In genomic region chr1:100377590-100378361, GRCh38 we compare ENCODE assay signal across 10 cellular contexts. TPM values are rescaled to one million over a fixed set of nuclear protein-coding genes. Genes with fewer than 3 reads are reported as not detected.
A peak's percentile ranks its signal among the peaks of the same experiment; 100 is the strongest.
DNase-seq lines count a peak whose midpoint lies in the region; ATAC-seq, FAIRE-seq and TF ChIP-seq lines count a peak whose summit lies in the region.
"Had no signal": no experiment of that assay in that cellular context is flagged by ENCODE, and none has a peak within 500 bp of the region (broad histone marks: within the 10 kb centered on the region; RNA-seq: fewer than 3 reads in every experiment).

No MANE protein-coding gene starts in this region.

- peak; percentile 21 for FAIRE-seq in endothelial cell of umbilical vein (lab: Jason Lieb, UNC)

- CTCF ChIA-PET in endothelial cell of umbilical vein (lab: Charles Lee) = interaction anchor here (0.7 kb wide), 1 partner anchor 19 kb away, joined by 3 read pairs; no protein-coding TSS in a partner anchor

- H3K79me2 ChIP-seq in endothelial cell of umbilical vein (ENCODE audit: control insufficient read depth, insufficient read depth, low read length) = peaks cover 3% of the 10 kb centered on the region

- intact Hi-C loops in endothelial cell of umbilical vein (cut with micrococcal nuclease) = no loop called here
- intact Hi-C loops in right cardiac atrium (cut with DNase I) = no loop called here

- ATAC-seq in activated CD4-positive, CD25-positive, alpha-beta regulatory T cell treated with anti-CD3 and anti-CD28 coated beads, Interleukin-2, amount 50 U/mL, for 24 hours = peak; percentile 86
- ATAC-seq in GM21576 (IDR thresholded peaks at IDR 0.05; ENCODE audit: unreplicated experiment) = peak; percentile 97
- peak; percentile 97 for ATAC-seq in HG03342 (IDR thresholded peaks at IDR 0.05; ENCODE audit: unreplicated experiment)
- ATAC-seq in right cardiac atrium = no peak

- H3K4me2 ChIP-seq in endothelial cell of umbilical vein (ENCODE audit: insufficient read depth, low read length) = no peak overlapping the region

- no peak overlapping the region for H3K9ac ChIP-seq in endothelial cell of umbilical vein (replicated peaks; ENCODE audit: extremely low read depth, insufficient read depth, low read length)

- BruUV-seq in endothelial cell of umbilical vein (replicated peaks; lab: Mats Ljungman, UMichigan) = no TSS peak

- H3K4me1 ChIP-seq in endothelial cell of umbilical vein (ENCODE audit: control insufficient read depth, extremely low read depth, insufficient read depth, low read length) (no peaks in the 10 kb centered on the region), right cardiac atrium (ENCODE audit: control insufficient read depth, insufficient read depth, low read length) (no peaks in the 10 kb centered on the region)

- H3K27ac ChIP-seq in endothelial cell of umbilical vein (ENCODE audit: insufficient read depth, low read depth, low read length) (no peak overlapping the region), right cardiac atrium (ENCODE audit: low read length) (no peak overlapping the region)

- H3K27me3 ChIP-seq in endothelial cell of umbilical vein (ENCODE audit: control insufficient read depth in 2 of 2, insufficient read depth in 2 of 2, low read length in 2 of 2) = no peaks in the 10 kb centered on the region
- H3K27me3 ChIP-seq in right cardiac atrium (ENCODE audit: control insufficient read depth, insufficient read depth) = no peaks in the 10 kb centered on the region

- POLR2A ChIA-PET in endothelial cell of umbilical vein (lab: Charles Lee) = no interaction called here

- H3K9me3 ChIP-seq in endothelial cell of umbilical vein (replicated peaks; ENCODE audit: control insufficient read depth, insufficient read depth, low read length) = no peaks in the 10 kb centered on the region
- no peaks in the 10 kb centered on the region for H3K9me3 ChIP-seq in right cardiac atrium (ENCODE audit: control insufficient read depth, low read length)

- H3K4me3 ChIP-seq in endothelial cell of umbilical vein (replicated peaks in 1 of 3; ENCODE audit: insufficient read depth in 1 of 3, low read depth in 1 of 3, low read length in 3 of 3) = no peak overlapping the region
- no peak overlapping the region for H3K4me3 ChIP-seq in right cardiac atrium (ENCODE audit: low read length)

- TF ChIP-seq CTCF in endothelial cell of umbilical vein (IDR thresholded peaks at IDR 0.05; ENCODE audit: extremely low read depth in 1 of 2, insufficient read depth in 1 of 2, low read depth in 1 of 2, low read length in 2 of 2) = no peak

- no peaks in the 10 kb centered on the region for H3K36me3 ChIP-seq in endothelial cell of umbilical vein (ENCODE audit: control insufficient read depth in 2 of 2, extremely low read depth in 1 of 2, insufficient read depth in 2 of 2, low read length in 2 of 2)

- H2AFZ ChIP-seq in endothelial cell of umbilical vein (ENCODE audit: low read depth, low read length) = no peak overlapping the region

- DNase-seq in activated CD4-positive, CD25-positive, alpha-beta regulatory T cell treated with anti-CD3 and anti-CD28 coated beads, Interleukin-2, amount 50 U/mL, for 72 hours = no peak
- DNase-seq in endothelial cell of umbilical vein (ENCODE audit: low read depth, low spot score) (no peak), NCI-H2171 (lab: John Stamatoyannopoulos, UW) (no peak), NCI-H1048 (lab: John Stamatoyannopoulos, UW) (no peak), right cardiac atrium (no peak)
- DNase-seq: 8988T, kidney had no signal

- no peaks in the 10 kb centered on the region for H4K20me1 ChIP-seq in endothelial cell of umbilical vein (replicated peaks; ENCODE audit: control insufficient read depth, extremely low read depth, insufficient read depth, low read length)

- no peaks in the 10 kb centered on the region for H3K9me1 ChIP-seq in endothelial cell of umbilical vein (replicated peaks; ENCODE audit: control insufficient read depth, extremely low read depth, insufficient read depth, low read length)

- dilution Hi-C loops in endothelial cell of umbilical vein (cut with MboI; ENCODE audit: extremely low pct_ligation_motif_present, low sequenced_read_pairs) = no loop called here

- TF ChIP-seq POLR2A in endothelial cell of umbilical vein (IDR thresholded peaks at IDR 0.05; ENCODE audit: low read depth, low read length) = no peak

TF ChIP-seq in endothelial cell of umbilical vein, 7 proteins besides CTCF, POLR2A, EP300 and RAD21:
- TF ChIP-seq JUN (IDR thresholded peaks at IDR 0.05; ENCODE audit: borderline replicate concordance, insufficient read depth, insufficient read length, low read depth) (no peak), FOS (IDR thresholded peaks at IDR 0.05; ENCODE audit: borderline replicate concordance, insufficient read depth, low read length) (no peak), MAX (IDR thresholded peaks at IDR 0.05; ENCODE audit: insufficient read depth, insufficient read length) (no peak), EZH2 (IDR thresholded peaks at IDR 0.05; ENCODE audit: borderline replicate concordance, low read depth, low read length, severe bottlenecking) (no peak)

RNA-seq across cellular contexts. Expression of gene CDC14A, which starts 25.5 kb away (rescaled TPM):
- total RNA-seq in endothelial cell of umbilical vein (13.8 and 13.9 TPM in 2 replicates), right cardiac atrium (1 to 10 TPM; 3.6 to 5.2 (median 4.8) TPM)
- polyA plus RNA-seq in endothelial cell of umbilical vein (3.2 and 3.4 TPM in 2 replicates), right cardiac atrium (1.9 TPM)
- polyA plus RNA-seq in endothelial cell of umbilical vein (2011; cell fraction: cytosol; rRNA removed) = 3.6 and 3.9 TPM in 2 replicates
- polyA plus RNA-seq in endothelial cell of umbilical vein (2011; cell fraction: nucleus; rRNA removed) = 18.0 and 19.9 TPM in 2 replicates
- polyA plus RNA-seq in endothelial cell of umbilical vein (2012) = 4.8 and 5.2 TPM in 2 replicates
- polyA minus RNA-seq in endothelial cell of umbilical vein = 13.9 and 16.6 TPM in 2 replicates
- polyA minus RNA-seq in endothelial cell of umbilical vein (2011; cell fraction: cytosol; rRNA and poly(A)+ RNA removed) = 1.7 TPM
- polyA minus RNA-seq in endothelial cell of umbilical vein (2011; cell fraction: nucleus; rRNA and poly(A)+ RNA removed) = 69.4 and 69.7 TPM in 2 replicates

Comparison
In these comparisons a context has a peak if more than half of its experiments do, and no peak if none do; other contexts are left out.
1. ATAC-seq: peak in activated CD4-positive, CD25-positive, alpha-beta regulatory T cell treated with anti-CD3 and anti-CD28 coated beads, Interleukin-2, amount 50 U/mL, for 24 hours (2 of 2), GM21576 (single experiment) and HG03342 (single experiment); none in right cardiac atrium (0 of 2).